8 cellular contexts compared by ENCODE assay signal in genomic region chr16:77169650-77170236, GRCh38. TPM values are rescaled to one million over a fixed set of nuclear protein-coding genes. Genes with fewer than 3 reads are reported as not detected.
DNase-seq lines count a peak whose midpoint lies in the region; ATAC-seq and TF ChIP-seq lines count a peak whose summit lies in the region.

No MANE protein-coding gene starts in this region.

- ATAC-seq in GM18505 (IDR thresholded peaks at IDR 0.05; ENCODE audit: unreplicated experiment) (peak; percentile 64), HG03103 (IDR thresholded peaks at IDR 0.05; ENCODE audit: low read depth, unreplicated experiment) (peak; percentile 87)
- peak; percentile 66 for ATAC-seq in activated T-cell treated with anti-CD3 and anti-CD28 coated beads, Interleukin-2, amount 50 U/mL, for 72 hours (replicated peaks in 1 of 2)
- peak; percentile 86 for ATAC-seq in stimulated activated naive CD8-positive, alpha-beta T cell treated with anti-CD3 and anti-CD28 coated beads, Interleukin-15, amount 100 ng/mL, for 72 hours

- H3K27ac Mint-ChIP-seq in activated T-cell treated with anti-CD3 and anti-CD28 coated beads, Interleukin-2, amount 50 U/mL, for 72 hours, result no peak overlapping the region
- H3K27ac Mint-ChIP-seq in stimulated activated naive CD8-positive, alpha-beta T cell treated with anti-CD3 and anti-CD28 coated beads, Interleukin-15, amount 100 ng/mL, for 72 hours, result no peak overlapping the region

- peaks cover 31% of the 10 kb centered on the region for H3K27me3 Mint-ChIP-seq in activated T-cell treated with anti-CD3 and anti-CD28 coated beads, Interleukin-2, amount 50 U/mL, for 72 hours (ENCODE audit: low read depth)
- peaks cover 52% of the 10 kb centered on the region for H3K27me3 Mint-ChIP-seq in stimulated activated naive CD8-positive, alpha-beta T cell treated with anti-CD3 and anti-CD28 coated beads, Interleukin-15, amount 100 ng/mL, for 72 hours

- CTCF ChIA-PET in BJ (lab: Yijun Ruan, JAX), result interaction anchor here (0.9 to 3.0 kb wide), 7 partner anchors 10 to 1383 kb away, joined by 3 to 28 read pairs (median 4); partner anchors contain the start of gene MON1B

- H3K4me1 Mint-ChIP-seq in activated T-cell treated with anti-CD3 and anti-CD28 coated beads, Interleukin-2, amount 50 U/mL, for 72 hours (ENCODE audit: low read depth), result no peaks in the 10 kb centered on the region
- H3K4me1 Mint-ChIP-seq in stimulated activated naive CD8-positive, alpha-beta T cell treated with anti-CD3 and anti-CD28 coated beads, Interleukin-15, amount 100 ng/mL, for 72 hours, result no peaks in the 10 kb centered on the region

- H3K27me3 ChIP-seq in BJ (ENCODE audit: control insufficient read depth, insufficient read depth, low read length), result no peaks in the 10 kb centered on the region

- no peak for DNase-seq in BJ (ENCODE audit: low read depth)
- peak; percentile 27 for DNase-seq in NCI-H526 treated with DMSO at 0.1 percent for 48 hours (lab: John Stamatoyannopoulos, UW)
- peak; percentile 57 to 63 for DNase-seq in activated T-cell treated with anti-CD3 and anti-CD28 coated beads, Interleukin-2, amount 50 U/mL, for 72 hours
- DNase-seq in iris pigment epithelial cell (ENCODE audit: low read depth), result peak; percentile 56
- DNase-seq in stimulated activated naive CD8-positive, alpha-beta T cell treated with anti-CD3 and anti-CD28 coated beads, Interleukin-15, amount 100 ng/mL, for 72 hours, result peak; percentile 21 to 54
- DNase-seq in DMS114 treated with DMSO at 0.1 percent for 48 hours (lab: John Stamatoyannopoulos, UW; ENCODE audit: unreplicated experiment), result no peak

- no peak overlapping the region for H3K4me3 ChIP-seq in BJ (ENCODE audit: low read depth, low read length)

- POLR2A ChIA-PET in BJ (lab: Charles Lee), result no interaction called here

- no peak overlapping the region for H3K4me3 Mint-ChIP-seq in activated T-cell treated with anti-CD3 and anti-CD28 coated beads, Interleukin-2, amount 50 U/mL, for 72 hours
- H3K4me3 Mint-ChIP-seq in stimulated activated naive CD8-positive, alpha-beta T cell treated with anti-CD3 and anti-CD28 coated beads, Interleukin-15, amount 100 ng/mL, for 72 hours, result no peak overlapping the region

- peak; percentile 59 for TF ChIP-seq CTCF in BJ (IDR thresholded peaks at IDR 0.05; ENCODE audit: insufficient read depth, low read depth, low read length)

- H3K36me3 ChIP-seq in BJ (ENCODE audit: control insufficient read depth, insufficient read depth, low read length), result no peaks in the 10 kb centered on the region

- H3K36me3 Mint-ChIP-seq in activated T-cell treated with anti-CD3 and anti-CD28 coated beads, Interleukin-2, amount 50 U/mL, for 72 hours (ENCODE audit: insufficient read depth in 2 of 2), result no peaks in the 10 kb centered on the region

- H3K9me3 Mint-ChIP-seq in activated T-cell treated with anti-CD3 and anti-CD28 coated beads, Interleukin-2, amount 50 U/mL, for 72 hours, result no peaks in the 10 kb centered on the region
- no peaks in the 10 kb centered on the region for H3K9me3 Mint-ChIP-seq in stimulated activated naive CD8-positive, alpha-beta T cell treated with anti-CD3 and anti-CD28 coated beads, Interleukin-15, amount 100 ng/mL, for 72 hours

- no peak for TF ChIP-seq POLR2A in GM18505 (IDR thresholded peaks at IDR 0.05; ENCODE audit: borderline replicate concordance, extremely low read depth, insufficient read depth, insufficient read length)

RNA-seq across cellular contexts. Expression of gene MON1B, which starts 21.2 kb away (rescaled TPM):
- 9.3 and 17.3 TPM in 2 replicates for polyA plus RNA-seq in BJ (2011; rRNA removed)
- 9.1 and 14.9 TPM in 2 replicates for polyA minus RNA-seq in BJ (2011; rRNA and poly(A)+ RNA removed)
- total RNA-seq in activated T-cell treated with anti-CD3 and anti-CD28 coated beads, Interleukin-2, amount 50 U/mL, for 72 hours, result 10 to 100 TPM; 72.1 to 79.9 TPM

RNA-seq across cellular contexts. Expression of gene SYCE1L, which starts 29.5 kb away (rescaled TPM):
- polyA plus RNA-seq in BJ (2011; rRNA removed), result 0.31 and 0.44 TPM in 2 replicates
- polyA minus RNA-seq in BJ (2011; rRNA and poly(A)+ RNA removed), result not detected in 2 replicates
- 1 to 10 TPM; 2.9 to 4.3 TPM for total RNA-seq in activated T-cell treated with anti-CD3 and anti-CD28 coated beads, Interleukin-2, amount 50 U/mL, for 72 hours

Comparison
In these comparisons a context has a peak if more than half of its experiments do, and no peak if none do; other contexts are left out.
1. DNase-seq: peak in NCI-H526 treated with DMSO at 0.1 percent for 48 hours (single experiment), activated T-cell treated with anti-CD3 and anti-CD28 coated beads, Interleukin-2, amount 50 U/mL, for 72 hours (2 of 2), iris pigment epithelial cell (single experiment) and stimulated activated naive CD8-positive, alpha-beta T cell treated with anti-CD3 and anti-CD28 coated beads, Interleukin-15, amount 100 ng/mL, for 72 hours (2 of 2); none in BJ (single experiment) and DMS114 treated with DMSO at 0.1 percent for 48 hours (single experiment).
2. Peak in every context shown above with its lines, with median percentiles within 50 percentile points of each other: ATAC-seq.